Comparison of ENCODE assay signal across 12 cellular contexts in genomic region chr2:216596986-216597509, GRCh38. TPM values are rescaled to one million over a fixed set of nuclear protein-coding genes. Genes with fewer than 3 reads are reported as not detected.
DNase-seq lines count a peak whose midpoint lies in the region; ATAC-seq and TF ChIP-seq lines count a peak whose summit lies in the region.
"Had no signal": no experiment of that assay in that cellular context is flagged by ENCODE, and none has a peak within 500 bp of the region (broad histone marks: within the 10 kb centered on the region; RNA-seq: fewer than 3 reads in every experiment).

No MANE protein-coding gene starts in this region.

- ATAC-seq in HCT116: peak; percentile 49
- ATAC-seq in PC-3: no peak
- ATAC-seq in HG03108 (IDR thresholded peaks at IDR 0.05; ENCODE audit: unreplicated experiment): no peak
- ATAC-seq in GM18867 (IDR thresholded peaks at IDR 0.05; ENCODE audit: unreplicated experiment): no peak
- ATAC-seq: Right ventricle myocardium inferior had no signal

- RAD21 ChIA-PET in HCT116 (lab: Charles Lee; ENCODE audit: low non-redundant PET in 1 of 2, low total read pairs in 2 of 2, uncharacterized antibody in 2 of 2, unreplicated experiment in 2 of 2): no interaction called here

- H3K9me3 ChIP-seq in HCT116 (ENCODE audit: control insufficient read depth in 1 of 2, insufficient read depth in 1 of 2, low read depth in 1 of 2, low read length in 2 of 2) (no peaks in the 10 kb centered on the region), PC-3 (ENCODE audit: low read length) (no peaks in the 10 kb centered on the region)
- H3K9me3 ChIP-seq: sigmoid colon had no signal

- intact Hi-C loops in HCT116 (cut with micrococcal nuclease) (no loop called here), PC-3 (cut with micrococcal nuclease) (no loop called here)

- no peak for TF ChIP-seq RAD21 in HCT116 (IDR thresholded peaks at IDR 0.05; ENCODE audit: low read depth)

- H3F3A ChIP-seq in PC-3 (ENCODE audit: low read length, unreplicated experiment): no peaks in the 10 kb centered on the region

- H3K9me2 ChIP-seq in HCT116 (ENCODE audit: insufficient read depth) (no peaks in the 10 kb centered on the region), PC-3 (replicated peaks; ENCODE audit: low read length) (no peaks in the 10 kb centered on the region)

- H3K4me2 ChIP-seq in HCT116 (ENCODE audit: low read length) (peak overlapping the region; percentile 57), PC-3 (ENCODE audit: low read length) (peak overlapping the region; percentile 61; the same call in 1 of the 2 replicates)

- no TSS peak for BruUV-seq in HCT116 (replicated peaks; lab: Mats Ljungman, UMichigan)
- no TSS peak for BruUV-seq in PC-3 (replicated peaks; lab: Mats Ljungman, UMichigan)

- H3K27me3 ChIP-seq in HCT116 (ENCODE audit: insufficient read depth, low read length) (0 out of 2 replicates have a peak, but pooled peaks cover 3% of the 10 kb centered on the region), PC-3 (ENCODE audit: low read length) (no peaks in the 10 kb centered on the region)
- H3K27me3 ChIP-seq: sigmoid colon had no signal

- H3K4me3 ChIP-seq in AG09309 (ENCODE audit: control insufficient read depth, low read depth, low read length) (no peak overlapping the region), HCT116 (replicated peaks in 1 of 2; ENCODE audit: low read depth in 1 of 2, low read length in 2 of 2) (no peak overlapping the region), PC-3 (ENCODE audit: low read length) (no peak overlapping the region; the same call in 1 of the 2 replicates)
- H3K4me3 ChIP-seq: sigmoid colon had no signal

- POLR2A ChIA-PET in HCT116 (lab: Charles Lee) (no interaction called here), PC-3 (lab: Charles Lee; ENCODE audit: unreplicated experiment) (no interaction called here)

- TF ChIP-seq CTCF in AG09309 (IDR thresholded peaks at IDR 0.05; ENCODE audit: control insufficient read depth, insufficient read depth, low read depth, low read length, missing control alignments): no peak
- no peak for TF ChIP-seq CTCF in HCT116 (IDR thresholded peaks at IDR 0.05 in 2 of 3, conservative IDR thresholded peaks at IDR 0.05 in 1 of 3; ENCODE audit: borderline replicate concordance in 1 of 3, insufficient read depth in 1 of 3, low read depth in 2 of 3, low read length in 2 of 3)
- no peak for TF ChIP-seq CTCF in PC-3 (conservative IDR thresholded peaks at IDR 0.05; ENCODE audit: low read depth, low read length)

- CTCF ChIA-PET in HCT116 (lab: Charles Lee) (no interaction called here), PC-3 (lab: Charles Lee) (no interaction called here)

- H3K4me1 ChIP-seq in HCT116 (ENCODE audit: control insufficient read depth in 1 of 2, insufficient read depth in 2 of 2, low read length in 2 of 2): peaks cover 13 to 17% of the 10 kb centered on the region in 2 experiments
- H3K4me1 ChIP-seq in PC-3 (ENCODE audit: insufficient read depth, low read length): peaks cover 16% of the 10 kb centered on the region; the same call in 1 of the 2 replicates

- H4K20me1 ChIP-seq in HCT116 (ENCODE audit: insufficient read depth) (no peaks in the 10 kb centered on the region), PC-3 (ENCODE audit: low read length) (no peaks in the 10 kb centered on the region)

- H3K36me3 ChIP-seq in HCT116 (ENCODE audit: control insufficient read depth in 1 of 2, insufficient read depth in 2 of 2, low read length in 2 of 2) (no peaks in the 10 kb centered on the region), PC-3 (ENCODE audit: low read depth, low read length) (no peaks in the 10 kb centered on the region)
- H3K36me3 ChIP-seq: sigmoid colon had no signal

- peak overlapping the region; percentile 76 for H2AFZ ChIP-seq in HCT116 (ENCODE audit: low read depth, low read length, poor library complexity, severe bottlenecking)
- 0 out of 2 replicates have a peak overlapping the region, but pooled peaks have one; percentile 58 for H2AFZ ChIP-seq in PC-3 (ENCODE audit: low read length)

- H3K79me2 ChIP-seq in HCT116 (ENCODE audit: insufficient read depth, low read length) (no peaks in the 10 kb centered on the region), PC-3 (ENCODE audit: low read length) (no peaks in the 10 kb centered on the region)

- H3K9ac ChIP-seq in HCT116 (ENCODE audit: low read length) (no peak overlapping the region), PC-3 (ENCODE audit: low read length) (no peak overlapping the region)

- H3K27ac ChIP-seq in HCT116 (ENCODE audit: low read depth, low read length) (peak overlapping the region; percentile 39; the same call in 1 of the 2 replicates), PC-3 (ENCODE audit: low read length) (no peak overlapping the region)
- H3K27ac ChIP-seq: sigmoid colon had no signal

- TF ChIP-seq POLR2A in HCT116 (IDR thresholded peaks at IDR 0.05; ENCODE audit: borderline replicate concordance, extremely low read depth, insufficient read depth, insufficient read length): no peak

- peak; percentile 10 for DNase-seq in AG09309 (ENCODE audit: low read depth)
- no peak for DNase-seq in HCT116 (ENCODE audit: low read depth, low spot score)
- peak; percentile 20 for DNase-seq in PC-3
- peak; percentile 44 for DNase-seq in fibroblast of gingiva (ENCODE audit: low read depth)
- no peak for DNase-seq in DMS53 (lab: John Stamatoyannopoulos, UW)
- no peak for DNase-seq in COLO668 (lab: John Stamatoyannopoulos, UW; ENCODE audit: unreplicated experiment)
- DNase-seq: naive B cell, sigmoid colon had no signal

TF ChIP-seq in HCT116, 20 proteins besides CTCF, POLR2A, EP300 and RAD21:
- no peak for TF ChIP-seq MAX (IDR thresholded peaks at IDR 0.05)
- no peak for TF ChIP-seq SRF (IDR thresholded peaks at IDR 0.05; ENCODE audit: low read depth)
- no peak for TF ChIP-seq SIN3A (IDR thresholded peaks at IDR 0.05; ENCODE audit: low read depth)
TF ChIP-seq in HCT116: peak in this region for 0.

RNA-seq across cellular contexts. Expression of gene IGFBP2, which starts 36.2 kb away (rescaled TPM):
- 143 TPM for total RNA-seq in HCT116 (2021; ENCODE audit: unreplicated experiment)
- polyA plus RNA-seq in HCT116 (2012): 167 and 179 TPM in 2 replicates
- 174 and 183 TPM in 2 replicates for total RNA-seq in PC-3 (2014; rRNA removed)
- polyA plus RNA-seq: CD14-positive monocyte had no signal

Comparison
In these comparisons a context has a peak if more than half of its experiments do, and no peak if none do; other contexts are left out.
1. DNase-seq: peak in AG09309 (single experiment), PC-3 (single experiment) and fibroblast of gingiva (single experiment); none in HCT116 (single experiment), DMS53 (single experiment) and COLO668 (single experiment).